Comparison of ENCODE assay signal across 8 cellular contexts in the genomic region with DNA sequence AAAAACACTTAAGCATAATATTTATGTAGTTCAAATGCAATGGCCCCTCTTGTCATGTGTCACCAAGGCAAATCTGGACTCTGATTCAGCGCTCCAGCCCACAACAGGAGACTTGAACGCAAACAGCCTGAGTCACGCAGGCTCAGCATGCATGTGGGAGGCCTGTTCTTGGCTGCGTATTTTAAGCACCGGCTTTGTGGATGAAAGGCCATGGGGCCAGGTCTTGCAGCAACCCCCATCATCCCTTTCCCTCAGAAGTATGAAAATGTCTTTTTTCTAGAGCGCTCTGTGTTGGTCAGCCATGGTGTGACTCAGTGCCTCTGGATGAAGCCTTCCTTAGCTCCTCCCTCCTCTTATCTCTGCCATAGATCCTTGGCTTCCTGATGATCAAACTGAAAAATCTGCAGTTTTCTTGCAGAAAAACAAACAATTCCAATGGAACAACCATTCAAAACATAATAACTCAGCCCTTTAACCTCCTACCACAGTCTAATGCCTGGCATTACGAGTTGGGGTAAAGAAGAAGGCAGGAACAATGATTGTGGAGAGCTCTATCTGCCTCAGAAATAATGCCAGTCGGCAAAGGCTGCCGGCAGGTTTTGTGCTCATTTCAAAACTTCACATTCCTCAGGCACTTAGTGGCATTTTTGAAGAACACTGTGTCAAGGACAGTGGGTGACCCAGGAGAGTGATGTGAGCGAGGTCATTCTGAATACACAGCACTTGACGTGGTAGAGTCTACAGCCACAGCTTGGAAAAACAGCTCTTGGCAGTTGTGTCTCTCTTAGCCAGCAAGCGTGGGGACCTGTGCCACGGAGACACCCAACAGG.
DNase-seq lines count a peak whose midpoint lies in the region; ATAC-seq lines count a peak whose summit lies in the region.

No MANE protein-coding gene starts in this region.

- peak; percentile 14 to 18 for DNase-seq in activated CD4-positive, alpha-beta T cell treated with anti-CD3 and anti-CD28 coated beads for 24 hours (ENCODE audit: low read depth in 2 of 2)
- no peak for DNase-seq in activated CD4-positive, alpha-beta T cell treated with anti-CD3 and anti-CD28 coated beads for 1 hour
- peak; percentile 22 to 35 for DNase-seq in activated CD4-positive, alpha-beta T cell treated with anti-CD3 and anti-CD28 coated beads, Interleukin-2, amount 50 U/mL, for 4 hours
- DNase-seq in head of caudate nucleus (peak in 36 of 42 donors; percentile 14 to 77 (median 44)), mesenteric fat pad (ENCODE audit: low spot score) (no peak)
- DNase-seq in stimulated activated CD4-positive, alpha-beta T cell treated with anti-CD3 and anti-CD28 coated beads, Interleukin-12 subunit alpha, Interleukin-12 subunit beta, amount 100 ng/mL, for 4 hours, result peak; percentile 19
- DNase-seq in activated CD4-positive, CD25-positive, alpha-beta regulatory T cell treated with anti-CD3 and anti-CD28 coated beads, Interleukin-2, amount 50 U/mL, for 72 hours, result no peak

- no peak for ATAC-seq in HG03378 (IDR thresholded peaks at IDR 0.05; ENCODE audit: unreplicated experiment)

- intact Hi-C loops in head of caudate nucleus (cut with DNase I), result no loop called here

Comparison
In these comparisons a context has a peak if more than half of its experiments do, and no peak if none do; other contexts are left out.
1. DNase-seq: peak in activated CD4-positive, alpha-beta T cell treated with anti-CD3 and anti-CD28 coated beads for 24 hours (2 of 2), activated CD4-positive, alpha-beta T cell treated with anti-CD3 and anti-CD28 coated beads, Interleukin-2, amount 50 U/mL, for 4 hours (2 of 2), head of caudate nucleus (36 of 42) and stimulated activated CD4-positive, alpha-beta T cell treated with anti-CD3 and anti-CD28 coated beads, Interleukin-12 subunit alpha, Interleukin-12 subunit beta, amount 100 ng/mL, for 4 hours (single experiment); none in activated CD4-positive, alpha-beta T cell treated with anti-CD3 and anti-CD28 coated beads for 1 hour (single experiment), mesenteric fat pad (single experiment) and activated CD4-positive, CD25-positive, alpha-beta regulatory T cell treated with anti-CD3 and anti-CD28 coated beads, Interleukin-2, amount 50 U/mL, for 72 hours (single experiment).